In genomic region chr14:103227076-103227475, GRCh38 we compare ENCODE assay signal across 15 cellular contexts.
DNase-seq lines count a peak whose midpoint lies in the region; ATAC-seq and TF ChIP-seq lines count a peak whose summit lies in the region.
"Had no signal": no experiment of that assay in that cellular context is flagged by ENCODE, and none has a peak within 500 bp of the region (broad histone marks: within the 10 kb centered on the region; RNA-seq: fewer than 3 reads in every experiment).

No MANE protein-coding gene starts in this region.

- H3K4me3 Mint-ChIP-seq in CD4-positive, alpha-beta memory T cell = no peak overlapping the region
- H3K4me3 Mint-ChIP-seq: B cell; CD4-positive, CD25-positive, alpha-beta regulatory T cell; CD8-positive, alpha-beta memory T cell had no signal

- peak; percentile 66 for DNase-seq in left kidney (ENCODE audit: low read depth, low spot score)
- peak; percentile 40 for DNase-seq in upper lobe of right lung
- no peak for DNase-seq in CD4-positive, alpha-beta memory T cell
- DNase-seq in activated CD8-positive, alpha-beta memory T cell treated with anti-CD3 and anti-CD28 coated beads, Interleukin-2, amount 50 U/mL, for 48 hours = no peak
- no peak for DNase-seq in HuH-7 (ENCODE audit: low spot score)
- DNase-seq: CD4-positive, CD25-positive, alpha-beta regulatory T cell; CD8-positive, alpha-beta memory T cell; DMS 273 treated with DMSO at 0.1 percent for 48 hours; DMS79 treated with DMSO at 0.1 percent for 48 hours; GM23248 had no signal

- H3K4me1 ChIP-seq in HEK293 (ENCODE audit: control insufficient read depth, insufficient read depth, low read length) (no peaks in the 10 kb centered on the region), upper lobe of right lung (peaks cover 4% of the 10 kb centered on the region)
- no peaks in the 10 kb centered on the region for H3K4me1 ChIP-seq in CD4-positive, alpha-beta memory T cell (ENCODE audit: insufficient read depth, low read length)
- H3K4me1 ChIP-seq: HAP-1 had no signal

- no peaks in the 10 kb centered on the region for H3K9me3 ChIP-seq in HEK293 (ENCODE audit: control insufficient read depth, insufficient read depth, low read depth, low read length)
- H3K9me3 ChIP-seq in upper lobe of right lung = no peaks in the 10 kb centered on the region
- H3K9me3 ChIP-seq in CD4-positive, alpha-beta memory T cell (ENCODE audit: control insufficient read depth in 1 of 2, low read length in 2 of 2) = no peaks in the 10 kb centered on the region
- H3K9me3 ChIP-seq: BLaER1, HAP-1 had no signal

- no peaks in the 10 kb centered on the region for H3K4me1 Mint-ChIP-seq in CD4-positive, alpha-beta memory T cell
- H3K4me1 Mint-ChIP-seq: B cell; CD4-positive, CD25-positive, alpha-beta regulatory T cell; CD8-positive, alpha-beta memory T cell had no signal

- intact Hi-C loops in upper lobe of right lung (cut with DNase I) = no loop called here
- intact Hi-C loops in CD4-positive, alpha-beta memory T cell (cut with micrococcal nuclease) = no loop called here

- no peaks in the 10 kb centered on the region for H3K36me3 ChIP-seq in HEK293 (ENCODE audit: control insufficient read depth in 2 of 2, insufficient read depth in 1 of 2, low read length in 2 of 2)
- H3K36me3 ChIP-seq in upper lobe of right lung = no peaks in the 10 kb centered on the region
- H3K36me3 ChIP-seq in CD4-positive, alpha-beta memory T cell (ENCODE audit: insufficient read depth, low read length) = no peaks in the 10 kb centered on the region
- H3K36me3 ChIP-seq: BLaER1, HAP-1 had no signal

- no peak for ATAC-seq in upper lobe of right lung

- H3K36me3 Mint-ChIP-seq in CD4-positive, alpha-beta memory T cell = no peaks in the 10 kb centered on the region
- H3K36me3 Mint-ChIP-seq: CD4-positive, CD25-positive, alpha-beta regulatory T cell; CD8-positive, alpha-beta memory T cell had no signal

- peaks cover 14 to 39% of the 10 kb centered on the region in 2 donors for H3K27me3 Mint-ChIP-seq in CD4-positive, alpha-beta memory T cell

- peaks cover 3% of the 10 kb centered on the region for H3K27me3 ChIP-seq in upper lobe of right lung
- H3K27me3 ChIP-seq in CD4-positive, alpha-beta memory T cell (ENCODE audit: insufficient read depth, low read length) = no peaks in the 10 kb centered on the region
- H3K27me3 ChIP-seq: BLaER1 had no signal

- POLR2A ChIA-PET in HEK293 (lab: Yijun Ruan, JAX) = no interaction called here
- POLR2A ChIA-PET in CD4-positive, alpha-beta memory T cell (lab: Charles Lee; ENCODE audit: partially characterized antibody) = no interaction called here

- CTCF ChIA-PET in HEK293 (lab: Yijun Ruan, JAX) = interaction anchor here (0.5 kb wide), 1 partner anchor 36 kb away, joined by 3 read pairs; no protein-coding TSS in a partner anchor
- CTCF ChIA-PET in CD4-positive, alpha-beta memory T cell (lab: Charles Lee; ENCODE audit: partially characterized antibody) = no interaction called here

- no peak overlapping the region for H3K27ac Mint-ChIP-seq in CD4-positive, alpha-beta memory T cell
- H3K27ac Mint-ChIP-seq: B cell had no signal

- H3K27ac ChIP-seq in HEK293 (ENCODE audit: extremely low read depth, low read depth, low read length) (no peak overlapping the region), upper lobe of right lung (no peak overlapping the region)
- no peak overlapping the region for H3K27ac ChIP-seq in CD4-positive, alpha-beta memory T cell (ENCODE audit: low read depth, low read length)
- H3K27ac ChIP-seq: BLaER1, C4-2B, GM23248 had no signal

- peaks cover 0 to 3% (median 0%) of the 10 kb centered on the region in 8 donors for H3K9me3 Mint-ChIP-seq in CD4-positive, alpha-beta memory T cell
- H3K9me3 Mint-ChIP-seq: CD4-positive, CD25-positive, alpha-beta regulatory T cell; CD8-positive, alpha-beta memory T cell had no signal

- no peak overlapping the region for H3K4me3 ChIP-seq in HEK293 (ENCODE audit: low read depth, low read length)
- no peak overlapping the region for H3K4me3 ChIP-seq in upper lobe of right lung
- H3K4me3 ChIP-seq in CD4-positive, alpha-beta memory T cell (ENCODE audit: low read length in 2 of 2) = no peak overlapping the region
- H3K4me3 ChIP-seq: BLaER1, GM23248, HAP-1 had no signal

- no peak for TF ChIP-seq CTCF in HEK293 (tag by site-specific recombination; IDR thresholded peaks at IDR 0.05)
- no peak for TF ChIP-seq CTCF in upper lobe of right lung (IDR thresholded peaks at IDR 0.05)

TF ChIP-seq in HEK293, 187 proteins besides CTCF, POLR2A, EP300 and RAD21:
- TF ChIP-seq ZNF148 (tag by site-specific recombination; IDR thresholded peaks at IDR 0.05; ENCODE audit: borderline replicate concordance) = no peak
- TF ChIP-seq ZEB2 (tag by site-specific recombination; IDR thresholded peaks at IDR 0.05) = no peak
- no peak for TF ChIP-seq ZNF585B (tag by site-specific recombination; IDR thresholded peaks at IDR 0.05)
- no peak for TF ChIP-seq ZNF596 (tag by site-specific recombination; IDR thresholded peaks at IDR 0.05)
- TF ChIP-seq ZNF670 (tag by site-specific recombination; IDR thresholded peaks at IDR 0.05; ENCODE audit: low read depth) = no peak
- no peak for TF ChIP-seq BCL11A (tag by site-specific recombination; IDR thresholded peaks at IDR 0.05; ENCODE audit: low read depth)
- TF ChIP-seq ZBTB17 (tag by site-specific recombination; IDR thresholded peaks at IDR 0.05) = no peak
- TF ChIP-seq ZNF155 (tag by site-specific recombination; IDR thresholded peaks at IDR 0.05) = no peak
- TF ChIP-seq ZXDB (tag by site-specific recombination; IDR thresholded peaks at IDR 0.05) = no peak
- TF ChIP-seq ZNF792 (tag by site-specific recombination; IDR thresholded peaks at IDR 0.05) = no peak
- peak; percentile 93 for TF ChIP-seq GLIS1 (tag by site-specific recombination; IDR thresholded peaks at IDR 0.05)
- no peak for TF ChIP-seq ZNF37A (tag by site-specific recombination; IDR thresholded peaks at IDR 0.05)
- TF ChIP-seq ZFP37 (tag by site-specific recombination; IDR thresholded peaks at IDR 0.05) = no peak
- TF ChIP-seq SALL2 (tag by site-specific recombination; IDR thresholded peaks at IDR 0.05; ENCODE audit: borderline replicate concordance) = no peak
- TF ChIP-seq ZIC2 (tag by site-specific recombination; IDR thresholded peaks at IDR 0.05) = peak; percentile 81
- no peak for TF ChIP-seq ZNF791 (tag by site-specific recombination; IDR thresholded peaks at IDR 0.05)

Comparison
In these comparisons a context has a peak if more than half of its experiments do, and no peak if none do; other contexts are left out.
1. DNase-seq: peak in left kidney (single experiment) and upper lobe of right lung (single experiment); none in CD4-positive, alpha-beta memory T cell (0 of 5), activated CD8-positive, alpha-beta memory T cell treated with anti-CD3 and anti-CD28 coated beads, Interleukin-2, amount 50 U/mL, for 48 hours (single experiment) and HuH-7 (single experiment).